1 cellular context compared by ENCODE assay signal in the genomic region with DNA sequence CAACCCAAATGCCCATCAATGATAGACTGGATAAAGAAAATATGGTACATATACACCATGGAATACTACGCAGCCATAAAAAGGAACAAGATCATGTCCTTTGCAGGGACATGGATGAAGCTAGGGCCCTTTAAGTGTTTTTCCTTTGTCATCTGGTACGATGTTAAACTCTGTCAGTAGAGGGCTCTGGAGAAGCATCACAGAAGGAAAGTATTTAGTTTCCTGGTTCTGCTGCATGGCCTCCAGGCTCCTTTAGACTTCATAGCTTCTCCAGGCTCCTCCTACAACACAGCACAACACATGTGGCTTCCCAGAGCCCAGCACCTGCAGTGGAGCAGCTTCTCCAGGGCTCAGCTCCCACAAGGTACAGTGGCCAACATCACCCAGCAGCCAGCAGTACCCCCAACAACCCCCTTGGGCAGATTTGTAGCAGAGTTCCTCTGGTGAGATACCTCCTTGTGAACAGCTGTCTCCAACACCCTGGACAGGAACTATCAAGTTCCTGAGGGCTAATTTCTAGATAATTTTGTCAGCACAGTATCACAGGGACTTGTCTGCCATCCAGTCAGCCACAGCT.
TF ChIP-seq lines count a peak whose summit lies in the region.

No MANE protein-coding gene starts in this region.

TF ChIP-seq in SK-N-SH, 30 proteins besides CTCF, POLR2A, EP300 and RAD21 (continued from another document):
- TF ChIP-seq, protein P1, sequence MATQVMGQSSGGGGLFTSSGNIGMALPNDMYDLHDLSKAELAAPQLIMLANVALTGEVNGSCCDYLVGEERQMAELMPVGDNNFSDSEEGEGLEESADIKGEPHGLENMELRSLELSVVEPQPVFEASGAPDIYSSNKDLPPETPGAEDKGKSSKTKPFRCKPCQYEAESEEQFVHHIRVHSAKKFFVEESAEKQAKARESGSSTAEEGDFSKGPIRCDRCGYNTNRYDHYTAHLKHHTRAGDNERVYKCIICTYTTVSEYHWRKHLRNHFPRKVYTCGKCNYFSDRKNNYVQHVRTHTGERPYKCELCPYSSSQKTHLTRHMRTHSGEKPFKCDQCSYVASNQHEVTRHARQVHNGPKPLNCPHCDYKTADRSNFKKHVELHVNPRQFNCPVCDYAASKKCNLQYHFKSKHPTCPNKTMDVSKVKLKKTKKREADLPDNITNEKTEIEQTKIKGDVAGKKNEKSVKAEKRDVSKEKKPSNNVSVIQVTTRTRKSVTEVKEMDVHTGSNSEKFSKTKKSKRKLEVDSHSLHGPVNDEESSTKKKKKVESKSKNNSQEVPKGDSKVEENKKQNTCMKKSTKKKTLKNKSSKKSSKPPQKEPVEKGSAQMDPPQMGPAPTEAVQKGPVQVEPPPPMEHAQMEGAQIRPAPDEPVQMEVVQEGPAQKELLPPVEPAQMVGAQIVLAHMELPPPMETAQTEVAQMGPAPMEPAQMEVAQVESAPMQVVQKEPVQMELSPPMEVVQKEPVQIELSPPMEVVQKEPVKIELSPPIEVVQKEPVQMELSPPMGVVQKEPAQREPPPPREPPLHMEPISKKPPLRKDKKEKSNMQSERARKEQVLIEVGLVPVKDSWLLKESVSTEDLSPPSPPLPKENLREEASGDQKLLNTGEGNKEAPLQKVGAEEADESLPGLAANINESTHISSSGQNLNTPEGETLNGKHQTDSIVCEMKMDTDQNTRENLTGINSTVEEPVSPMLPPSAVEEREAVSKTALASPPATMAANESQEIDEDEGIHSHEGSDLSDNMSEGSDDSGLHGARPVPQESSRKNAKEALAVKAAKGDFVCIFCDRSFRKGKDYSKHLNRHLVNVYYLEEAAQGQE (IDR thresholded peaks at IDR 0.05; ENCODE audit: low read depth, low read length): no peak
- TF ChIP-seq SMC3 (IDR thresholded peaks at IDR 0.05; ENCODE audit: low read depth, low read length): no peak
- TF ChIP-seq TEAD4 (IDR thresholded peaks at IDR 0.05; ENCODE audit: borderline replicate concordance, insufficient read depth): no peak
- no peak for TF ChIP-seq GABPA (IDR thresholded peaks at IDR 0.05; ENCODE audit: low read depth)
- TF ChIP-seq TCF12 (IDR thresholded peaks at IDR 0.05): no peak
- TF ChIP-seq, protein P2, sequence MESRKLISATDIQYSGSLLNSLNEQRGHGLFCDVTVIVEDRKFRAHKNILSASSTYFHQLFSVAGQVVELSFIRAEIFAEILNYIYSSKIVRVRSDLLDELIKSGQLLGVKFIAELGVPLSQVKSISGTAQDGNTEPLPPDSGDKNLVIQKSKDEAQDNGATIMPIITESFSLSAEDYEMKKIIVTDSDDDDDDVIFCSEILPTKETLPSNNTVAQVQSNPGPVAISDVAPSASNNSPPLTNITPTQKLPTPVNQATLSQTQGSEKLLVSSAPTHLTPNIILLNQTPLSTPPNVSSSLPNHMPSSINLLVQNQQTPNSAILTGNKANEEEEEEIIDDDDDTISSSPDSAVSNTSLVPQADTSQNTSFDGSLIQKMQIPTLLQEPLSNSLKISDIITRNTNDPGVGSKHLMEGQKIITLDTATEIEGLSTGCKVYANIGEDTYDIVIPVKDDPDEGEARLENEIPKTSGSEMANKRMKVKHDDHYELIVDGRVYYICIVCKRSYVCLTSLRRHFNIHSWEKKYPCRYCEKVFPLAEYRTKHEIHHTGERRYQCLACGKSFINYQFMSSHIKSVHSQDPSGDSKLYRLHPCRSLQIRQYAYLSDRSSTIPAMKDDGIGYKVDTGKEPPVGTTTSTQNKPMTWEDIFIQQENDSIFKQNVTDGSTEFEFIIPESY (IDR thresholded peaks at IDR 0.05; ENCODE audit: borderline replicate concordance, low read depth): no peak
- TF ChIP-seq RFX5 (IDR thresholded peaks at IDR 0.05; ENCODE audit: low read length): no peak
- TF ChIP-seq YY1 (IDR thresholded peaks at IDR 0.05; ENCODE audit: low read depth): no peak
- TF ChIP-seq, protein P3, sequence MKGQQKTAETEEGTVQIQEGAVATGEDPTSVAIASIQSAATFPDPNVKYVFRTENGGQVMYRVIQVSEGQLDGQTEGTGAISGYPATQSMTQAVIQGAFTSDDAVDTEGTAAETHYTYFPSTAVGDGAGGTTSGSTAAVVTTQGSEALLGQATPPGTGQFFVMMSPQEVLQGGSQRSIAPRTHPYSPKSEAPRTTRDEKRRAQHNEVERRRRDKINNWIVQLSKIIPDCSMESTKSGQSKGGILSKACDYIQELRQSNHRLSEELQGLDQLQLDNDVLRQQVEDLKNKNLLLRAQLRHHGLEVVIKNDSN (IDR thresholded peaks at IDR 0.05; ENCODE audit: borderline replicate concordance, low read depth): no peak
- no peak for TF ChIP-seq FOXM1 (IDR thresholded peaks at IDR 0.05; ENCODE audit: low read depth)
- TF ChIP-seq, protein P4, sequence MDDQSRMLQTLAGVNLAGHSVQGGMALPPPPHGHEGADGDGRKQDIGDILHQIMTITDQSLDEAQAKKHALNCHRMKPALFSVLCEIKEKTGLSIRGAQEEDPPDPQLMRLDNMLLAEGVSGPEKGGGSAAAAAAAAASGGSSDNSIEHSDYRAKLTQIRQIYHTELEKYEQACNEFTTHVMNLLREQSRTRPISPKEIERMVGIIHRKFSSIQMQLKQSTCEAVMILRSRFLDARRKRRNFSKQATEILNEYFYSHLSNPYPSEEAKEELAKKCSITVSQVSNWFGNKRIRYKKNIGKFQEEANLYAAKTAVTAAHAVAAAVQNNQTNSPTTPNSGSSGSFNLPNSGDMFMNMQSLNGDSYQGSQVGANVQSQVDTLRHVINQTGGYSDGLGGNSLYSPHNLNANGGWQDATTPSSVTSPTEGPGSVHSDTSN (IDR thresholded peaks at IDR 0.05): no peak
- TF ChIP-seq NFIC (IDR thresholded peaks at IDR 0.05; ENCODE audit: borderline replicate concordance): no peak
- TF ChIP-seq SIN3A (IDR thresholded peaks at IDR 0.05; ENCODE audit: borderline replicate concordance, low read depth, low read length): no peak
- TF ChIP-seq FOSL2 (IDR thresholded peaks at IDR 0.05; ENCODE audit: borderline replicate concordance, low read depth): no peak
- no peak for TF ChIP-seq RCOR1 (IDR thresholded peaks at IDR 0.05; ENCODE audit: low read length)
- TF ChIP-seq NRF1 (IDR thresholded peaks at IDR 0.05; ENCODE audit: low read depth, low read length): no peak
- TF ChIP-seq, protein P5, sequence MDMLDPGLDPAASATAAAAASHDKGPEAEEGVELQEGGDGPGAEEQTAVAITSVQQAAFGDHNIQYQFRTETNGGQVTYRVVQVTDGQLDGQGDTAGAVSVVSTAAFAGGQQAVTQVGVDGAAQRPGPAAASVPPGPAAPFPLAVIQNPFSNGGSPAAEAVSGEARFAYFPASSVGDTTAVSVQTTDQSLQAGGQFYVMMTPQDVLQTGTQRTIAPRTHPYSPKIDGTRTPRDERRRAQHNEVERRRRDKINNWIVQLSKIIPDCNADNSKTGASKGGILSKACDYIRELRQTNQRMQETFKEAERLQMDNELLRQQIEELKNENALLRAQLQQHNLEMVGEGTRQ (IDR thresholded peaks at IDR 0.05; ENCODE audit: borderline replicate concordance, low read depth, low read length): no peak
- no peak for TF ChIP-seq FOXJ3 (CRISPR knock-in tag; IDR thresholded peaks at IDR 0.05)
TF ChIP-seq in SK-N-SH: peak in this region for 0.
